In genomic region chr22:33049125-33049729, GRCh38 we compare ENCODE assay signal across 8 cellular contexts. TPM values are rescaled to one million over a fixed set of nuclear protein-coding genes. Genes with fewer than 3 reads are reported as not detected.
DNase-seq lines count a peak whose midpoint lies in the region; ATAC-seq and TF ChIP-seq lines count a peak whose summit lies in the region.

No MANE protein-coding gene starts in this region.

- CTCF ChIA-PET in MCF 10A (lab: Yijun Ruan, JAX): interaction anchor here (0.5 to 10.5 kb wide), 42 partner anchors 9 to 1986 kb away, joined by 3 to 126 read pairs (median 6); partner anchors contain the start of gene SYN3

- peak; percentile 81 for TF ChIP-seq CTCF in GM10266 (IDR thresholded peaks at IDR 0.05; ENCODE audit: control insufficient read depth, insufficient read depth, low read depth, missing control alignments)
- TF ChIP-seq CTCF in MCF 10A (IDR thresholded peaks at IDR 0.05; ENCODE audit: unreplicated experiment): peak; percentile 89

- H3K4me3 Mint-ChIP-seq in MCF 10A (ENCODE audit: unreplicated experiment): no peak overlapping the region

- intact Hi-C loops in MCF 10A (cut with micrococcal nuclease): loop anchor here (1.0 to 2.0 kb wide), 2 partner anchors 31 to 78 kb away; no protein-coding TSS in a partner anchor

- peak; percentile 78 for DNase-seq in GM10266 (ENCODE audit: extremely low spot score)
- DNase-seq in NAMALWA (ENCODE audit: low spot score): peak; percentile 74
- DNase-seq in UCSD-AML1 (lab: John Stamatoyannopoulos, UW; ENCODE audit: unreplicated experiment): peak; percentile 28
- DNase-seq in MCF 10A (ENCODE audit: unreplicated experiment): peak; percentile 75
- DNase-seq in islet precursor cell: peak; percentile 83
- DNase-seq in stimulated activated CD4-positive, alpha-beta T cell treated with anti-CD3 and anti-CD28 coated beads, Interleukin-1b, Interleukin-23, amount 100 ng/mL, for 48 hours: peak; percentile 54

- BruUV-seq in MCF 10A (replicated peaks; lab: Mats Ljungman, UMichigan): no TSS peak

- peaks cover 24% of the 10 kb centered on the region for H3K27me3 Mint-ChIP-seq in MCF 10A (ENCODE audit: insufficient read depth, unreplicated experiment)

- H3K4me1 Mint-ChIP-seq in MCF 10A (ENCODE audit: insufficient read depth, unreplicated experiment): no peaks in the 10 kb centered on the region

- no peak overlapping the region for H3K27ac Mint-ChIP-seq in MCF 10A (ENCODE audit: low read depth, unreplicated experiment)

- H3K9me3 Mint-ChIP-seq in MCF 10A (ENCODE audit: unreplicated experiment): no peaks in the 10 kb centered on the region

- POLR2A ChIA-PET in MCF 10A (lab: Yijun Ruan, JAX): interaction anchor here (0.8 kb wide), 1 partner anchor 31 kb away, joined by 3 read pairs; no protein-coding TSS in a partner anchor

- ATAC-seq in GM19023 (IDR thresholded peaks at IDR 0.05; ENCODE audit: unreplicated experiment) (no peak), HG02571 (IDR thresholded peaks at IDR 0.05; ENCODE audit: unreplicated experiment) (no peak)

- no peaks in the 10 kb centered on the region for H3K36me3 Mint-ChIP-seq in MCF 10A (ENCODE audit: insufficient read depth, unreplicated experiment)

RNA-seq across cellular contexts. Expression of gene SYN3, which starts 9.0 kb away (rescaled TPM):
- total RNA-seq in MCF 10A (2022): 1.4 TPM in 1 of 2 replicates, not detected in the other

Comparison
In these comparisons a context has a peak if more than half of its experiments do, and no peak if none do; other contexts are left out.
1. DNase-seq: peak in every context shown above with its lines; median percentile 83 in islet precursor cell; 78 in GM10266; 75 in MCF 10A; 74 in NAMALWA; 54 in stimulated activated CD4-positive, alpha-beta T cell treated with anti-CD3 and anti-CD28 coated beads, Interleukin-1b, Interleukin-23, amount 100 ng/mL, for 48 hours; 28 in UCSD-AML1.